8 cellular contexts compared by ENCODE assay signal in the genomic region with DNA sequence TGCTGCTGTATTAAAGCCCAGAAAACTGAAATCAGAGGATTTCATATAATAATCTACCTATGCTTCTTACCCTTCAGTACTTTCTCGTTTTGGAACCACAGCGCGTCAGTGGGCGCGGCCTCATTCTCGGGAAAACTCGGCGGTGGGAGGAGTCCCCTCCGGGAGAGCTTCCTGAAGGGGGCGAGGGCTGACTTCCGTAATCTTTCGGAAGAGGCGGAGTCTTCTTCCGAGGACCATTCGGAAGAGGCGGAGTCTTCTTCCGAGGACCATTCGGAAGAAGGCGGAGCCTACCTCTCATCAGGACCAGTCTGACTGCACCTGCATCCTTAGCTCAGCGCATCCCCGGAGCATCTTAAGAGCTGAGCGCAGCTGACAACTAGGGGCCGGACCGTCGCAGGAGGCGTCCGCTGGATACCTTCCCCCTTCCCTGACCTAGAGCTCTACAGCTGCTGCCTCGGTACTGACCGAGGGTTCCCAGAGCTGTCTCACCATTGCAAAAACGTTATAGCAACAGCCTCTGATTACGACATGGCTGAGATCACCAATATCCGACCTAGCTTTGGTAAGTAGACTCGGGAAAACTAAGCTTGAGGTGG. TPM values are rescaled to one million over a fixed set of nuclear protein-coding genes. Genes with fewer than 3 reads are reported as not detected.
DNase-seq lines count a peak whose midpoint lies in the region; ATAC-seq and TF ChIP-seq lines count a peak whose summit lies in the region.

A gene with protein sequence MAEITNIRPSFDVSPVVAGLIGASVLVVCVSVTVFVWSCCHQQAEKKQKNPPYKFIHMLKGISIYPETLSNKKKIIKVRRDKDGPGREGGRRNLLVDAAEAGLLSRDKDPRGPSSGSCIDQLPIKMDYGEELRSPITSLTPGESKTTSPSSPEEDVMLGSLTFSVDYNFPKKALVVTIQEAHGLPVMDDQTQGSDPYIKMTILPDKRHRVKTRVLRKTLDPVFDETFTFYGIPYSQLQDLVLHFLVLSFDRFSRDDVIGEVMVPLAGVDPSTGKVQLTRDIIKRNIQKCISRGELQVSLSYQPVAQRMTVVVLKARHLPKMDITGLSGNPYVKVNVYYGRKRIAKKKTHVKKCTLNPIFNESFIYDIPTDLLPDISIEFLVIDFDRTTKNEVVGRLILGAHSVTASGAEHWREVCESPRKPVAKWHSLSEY (plus strand): TSS at position 334 of the 596 bp plus-strand sequence. CDS start 195 bp downstream, at position 529.

- no peaks in the 10 kb centered on the region for H3K27me3 ChIP-seq in neural cell (ENCODE audit: insufficient read depth, low read depth, low read length)

- H3K4me2 ChIP-seq in neural cell (ENCODE audit: low read length): peak within 1 kb of the TSS; percentile 68

- H3K4me1 Mint-ChIP-seq in stimulated activated naive CD8-positive, alpha-beta T cell treated with anti-CD3 and anti-CD28 coated beads, Interleukin-15, amount 100 ng/mL, for 72 hours: peaks cover 60% of the 10 kb centered on the region

- H3K27ac ChIP-seq in neural cell (ENCODE audit: low read length): peak within 1 kb of the TSS; percentile 99

- H3K36me3 ChIP-seq in neural cell (ENCODE audit: insufficient read depth, low read length): no peaks in the 10 kb centered on the region

- H2AFZ ChIP-seq in neural cell (ENCODE audit: low read depth, low read length): peak within 1 kb of the TSS; percentile 58

- DNase-seq in GDM1 (lab: John Stamatoyannopoulos, UW): peak; percentile 92
- peak; percentile 80 for DNase-seq in HFF-Myc (ENCODE audit: extremely low read depth, low read depth)
- peak; percentile 96 for DNase-seq in NB4 (ENCODE audit: low read depth)
- DNase-seq in SK-N-DZ (ENCODE audit: low spot score): peak; percentile 100
- DNase-seq in activated naive CD4-positive, alpha-beta T cell treated with Interleukin-2 at 50 U/mL for 16 hours: peak; percentile 94
- DNase-seq in foreskin fibroblast: peak; percentile 94 to 98
- peak; percentile 92 to 96 for DNase-seq in stimulated activated naive CD8-positive, alpha-beta T cell treated with anti-CD3 and anti-CD28 coated beads, Interleukin-15, amount 100 ng/mL, for 72 hours

- H3K27me3 Mint-ChIP-seq in stimulated activated naive CD8-positive, alpha-beta T cell treated with anti-CD3 and anti-CD28 coated beads, Interleukin-15, amount 100 ng/mL, for 72 hours: no peaks in the 10 kb centered on the region

- H3K9me3 ChIP-seq in neural cell (ENCODE audit: low read length): no peaks in the 10 kb centered on the region

- TF ChIP-seq POLR2A in NB4 (IDR thresholded peaks at IDR 0.05; ENCODE audit: extremely low read depth, insufficient read length): no peak

- peak; percentile 31 for TF ChIP-seq EP300 in neural cell (conservative IDR thresholded peaks at IDR 0.05; ENCODE audit: poor library complexity, severe bottlenecking)

- peak within 1 kb of the TSS; percentile 97 to 100 for H3K4me3 Mint-ChIP-seq in stimulated activated naive CD8-positive, alpha-beta T cell treated with anti-CD3 and anti-CD28 coated beads, Interleukin-15, amount 100 ng/mL, for 72 hours

- peak; percentile 27 for TF ChIP-seq RAD21 in neural cell (conservative IDR thresholded peaks at IDR 0.05)

- no peaks in the 10 kb centered on the region for H3K9me3 Mint-ChIP-seq in stimulated activated naive CD8-positive, alpha-beta T cell treated with anti-CD3 and anti-CD28 coated beads, Interleukin-15, amount 100 ng/mL, for 72 hours

- TF ChIP-seq CTCF in HFF-Myc (IDR thresholded peaks at IDR 0.05; ENCODE audit: low read depth, low read length, missing control alignments): no peak
- TF ChIP-seq CTCF in NB4 (IDR thresholded peaks at IDR 0.05; ENCODE audit: low read depth, low read length): no peak
- no peak for TF ChIP-seq CTCF in foreskin fibroblast (IDR thresholded peaks at IDR 0.05; ENCODE audit: low read depth, low read length)
- TF ChIP-seq CTCF in neural cell (IDR thresholded peaks at IDR 0.05; ENCODE audit: poor library complexity, severe bottlenecking): no peak

- H3K79me2 ChIP-seq in neural cell (replicated peaks; ENCODE audit: insufficient read depth, low read length): peaks cover 78% of the 10 kb centered on the region

- H3K9me2 ChIP-seq in neural cell (ENCODE audit: insufficient read depth, low read length): no peaks in the 10 kb centered on the region

- peak within 1 kb of the TSS; percentile 44 for H3K4me3 ChIP-seq in HFF-Myc (replicated peaks; ENCODE audit: low read depth, low read length)
- peak within 1 kb of the TSS; percentile 71 for H3K4me3 ChIP-seq in NB4 (ENCODE audit: low read depth, low read length)
- H3K4me3 ChIP-seq in foreskin fibroblast (ENCODE audit: low read depth in 1 of 2, low read length in 2 of 2): peak within 1 kb of the TSS; percentile 42 to 81
- peak within 1 kb of the TSS; percentile 78 for H3K4me3 ChIP-seq in neural cell (ENCODE audit: low read length)

- peak within 1 kb of the TSS; percentile 96 to 99 for H3K27ac Mint-ChIP-seq in stimulated activated naive CD8-positive, alpha-beta T cell treated with anti-CD3 and anti-CD28 coated beads, Interleukin-15, amount 100 ng/mL, for 72 hours

- ATAC-seq in stimulated activated naive CD8-positive, alpha-beta T cell treated with anti-CD3 and anti-CD28 coated beads, Interleukin-15, amount 100 ng/mL, for 72 hours: peak; percentile 83

- H4K20me1 ChIP-seq in neural cell (ENCODE audit: insufficient read depth): no peaks in the 10 kb centered on the region

- H3F3A ChIP-seq in neural cell (ENCODE audit: insufficient read depth, low read length, poor library complexity, severe bottlenecking): peaks cover 8% of the 10 kb centered on the region

- peak within 1 kb of the TSS; percentile 100 for H3K9ac ChIP-seq in neural cell (ENCODE audit: low read length)

TF ChIP-seq in neural cell, 6 proteins besides CTCF, POLR2A, EP300 and RAD21:
- TF ChIP-seq POLR2AphosphoS5 (IDR thresholded peaks at IDR 0.05) (peak; percentile 100), TAF1 (IDR thresholded peaks at IDR 0.05; ENCODE audit: low read depth) (peak; percentile 94), EZH2 (IDR thresholded peaks at IDR 0.05; ENCODE audit: borderline replicate concordance, insufficient read depth, low read length, poor library complexity, severe bottlenecking) (no peak), MXI1 (conservative IDR thresholded peaks at IDR 0.05; ENCODE audit: poor library complexity, severe bottlenecking) (no peak), SMC3 (conservative IDR thresholded peaks at IDR 0.05; ENCODE audit: poor library complexity) (peak; percentile 43)
- TF ChIP-seq, protein P1, sequence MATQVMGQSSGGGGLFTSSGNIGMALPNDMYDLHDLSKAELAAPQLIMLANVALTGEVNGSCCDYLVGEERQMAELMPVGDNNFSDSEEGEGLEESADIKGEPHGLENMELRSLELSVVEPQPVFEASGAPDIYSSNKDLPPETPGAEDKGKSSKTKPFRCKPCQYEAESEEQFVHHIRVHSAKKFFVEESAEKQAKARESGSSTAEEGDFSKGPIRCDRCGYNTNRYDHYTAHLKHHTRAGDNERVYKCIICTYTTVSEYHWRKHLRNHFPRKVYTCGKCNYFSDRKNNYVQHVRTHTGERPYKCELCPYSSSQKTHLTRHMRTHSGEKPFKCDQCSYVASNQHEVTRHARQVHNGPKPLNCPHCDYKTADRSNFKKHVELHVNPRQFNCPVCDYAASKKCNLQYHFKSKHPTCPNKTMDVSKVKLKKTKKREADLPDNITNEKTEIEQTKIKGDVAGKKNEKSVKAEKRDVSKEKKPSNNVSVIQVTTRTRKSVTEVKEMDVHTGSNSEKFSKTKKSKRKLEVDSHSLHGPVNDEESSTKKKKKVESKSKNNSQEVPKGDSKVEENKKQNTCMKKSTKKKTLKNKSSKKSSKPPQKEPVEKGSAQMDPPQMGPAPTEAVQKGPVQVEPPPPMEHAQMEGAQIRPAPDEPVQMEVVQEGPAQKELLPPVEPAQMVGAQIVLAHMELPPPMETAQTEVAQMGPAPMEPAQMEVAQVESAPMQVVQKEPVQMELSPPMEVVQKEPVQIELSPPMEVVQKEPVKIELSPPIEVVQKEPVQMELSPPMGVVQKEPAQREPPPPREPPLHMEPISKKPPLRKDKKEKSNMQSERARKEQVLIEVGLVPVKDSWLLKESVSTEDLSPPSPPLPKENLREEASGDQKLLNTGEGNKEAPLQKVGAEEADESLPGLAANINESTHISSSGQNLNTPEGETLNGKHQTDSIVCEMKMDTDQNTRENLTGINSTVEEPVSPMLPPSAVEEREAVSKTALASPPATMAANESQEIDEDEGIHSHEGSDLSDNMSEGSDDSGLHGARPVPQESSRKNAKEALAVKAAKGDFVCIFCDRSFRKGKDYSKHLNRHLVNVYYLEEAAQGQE (IDR thresholded peaks at IDR 0.05; ENCODE audit: borderline replicate concordance): peak; percentile 91

RNA-seq across cellular contexts. Expression of the gene that starts here (rescaled TPM):
- polyA plus RNA-seq in SK-N-DZ (2014; cell fraction: cytosol; rRNA removed): 92.1 and 102 TPM in 2 replicates
- polyA plus RNA-seq in SK-N-DZ (2014; cell fraction: nucleus; rRNA removed): 34.6 and 40.4 TPM in 2 replicates
- 122 and 127 TPM in 2 replicates for polyA plus RNA-seq in neural cell
- polyA minus RNA-seq in neural cell: 239 and 258 TPM in 2 replicates

Comparison
In these comparisons a context has a peak if more than half of its experiments do, and no peak if none do; other contexts are left out.
1. Peak in every context shown above with its lines: DNase-seq, ATAC-seq, H3K4me3 ChIP-seq and H3K27ac ChIP-seq.